In the genomic region with DNA sequence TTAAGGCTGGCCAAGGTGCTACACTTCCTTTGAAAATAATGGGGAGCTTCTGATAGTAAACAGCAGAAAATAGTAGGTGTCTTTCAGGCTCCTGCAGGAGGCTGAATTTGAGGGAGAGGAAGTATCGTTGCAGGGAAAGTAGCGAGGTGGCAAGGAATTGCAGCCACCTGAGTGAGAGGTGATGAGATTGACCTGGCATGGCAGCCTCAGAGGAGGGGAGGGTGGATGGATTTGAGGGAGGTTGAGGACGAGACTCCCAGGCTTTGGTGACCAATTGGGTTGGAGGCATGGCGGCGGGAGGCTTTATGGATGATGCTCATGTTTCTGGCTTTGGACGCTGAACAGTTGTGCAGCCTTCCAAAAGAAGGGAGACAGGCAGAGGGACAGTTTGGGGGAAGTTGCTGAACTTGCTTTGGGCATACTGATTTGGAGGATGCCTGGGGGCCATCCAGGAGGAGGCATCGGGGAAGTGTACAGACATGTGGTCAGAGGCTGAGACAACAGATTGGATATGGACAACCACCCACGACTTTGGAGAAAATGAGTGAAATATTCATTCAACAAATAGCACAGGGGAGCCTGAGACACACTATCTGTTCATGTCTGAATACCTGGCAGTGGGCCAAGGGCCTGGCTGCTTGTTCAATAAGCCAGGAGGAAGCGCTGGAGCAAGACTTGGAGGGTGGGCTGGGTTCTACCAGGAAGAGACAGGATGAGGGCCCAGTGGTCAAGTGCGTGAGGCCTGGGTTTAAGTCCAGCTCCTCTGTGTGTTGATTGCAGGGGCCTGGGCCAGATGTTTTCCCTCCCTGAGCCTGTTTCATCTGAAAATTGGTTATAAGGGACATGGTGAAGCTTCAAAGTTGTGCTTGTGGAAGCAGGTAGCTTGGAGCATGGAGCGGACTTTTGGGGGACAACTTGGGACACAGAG, we compare ENCODE assay signal across 9 cellular contexts.
DNase-seq lines count a peak whose midpoint lies in the region; ATAC-seq, FAIRE-seq and TF ChIP-seq lines count a peak whose summit lies in the region.
"Had no signal": no experiment of that assay in that cellular context is flagged by ENCODE, and none has a peak within 500 bp of the region (broad histone marks: within the 10 kb centered on the region; RNA-seq: fewer than 3 reads in every experiment).

No MANE protein-coding gene starts in this region.

- DNase-seq in DMS53 (lab: John Stamatoyannopoulos, UW) (peak; percentile 55), DMS53 treated with DMSO at 0.1 percent for 48 hours (lab: John Stamatoyannopoulos, UW; ENCODE audit: unreplicated experiment) (no peak), amniotic epithelial cell (ENCODE audit: low read depth) (peak; percentile 85), kidney tubule cell (ENCODE audit: low spot score) (peak; percentile 71), tibial artery (peak; percentile 86 to 92), H54 (ENCODE audit: insufficient read length, low spot score) (no peak)
- no peak for DNase-seq in activated CD4-positive, alpha-beta T cell treated with anti-CD3 and anti-CD28 coated beads, Interleukin-2, amount 50 U/mL, for 1 hour

- TF ChIP-seq POLR2A in H54 (IDR thresholded peaks at IDR 0.05; ENCODE audit: low read depth, low read length): no peak

- H3K36me3 ChIP-seq in tibial artery: no peaks in the 10 kb centered on the region

- intact Hi-C loops in tibial artery (cut with DNase I; ENCODE audit: low total_unique reads): no loop called here

- H3K9me3 ChIP-seq in tibial artery: peaks cover 0 to 3% (median 0%) of the 10 kb centered on the region in 3 donors

- H3K4me1 ChIP-seq in tibial artery: peaks cover 0 to 68% (median 53%) of the 10 kb centered on the region in 4 donors

- H3K27ac ChIP-seq in tibial artery: peak overlapping the region; percentile 79 to 92

- TF ChIP-seq CTCF in tibial artery (IDR thresholded peaks at IDR 0.05): no peak

- no peak for FAIRE-seq in H54 (lab: Jason Lieb, UNC)
- FAIRE-seq: A204.1 had no signal

- ATAC-seq in GM19023 (IDR thresholded peaks at IDR 0.05; ENCODE audit: unreplicated experiment): no peak

- no peak overlapping the region for H3K4me3 ChIP-seq in tibial artery

- no peaks in the 10 kb centered on the region for H3K27me3 ChIP-seq in tibial artery

Comparison
In these comparisons a context has a peak if more than half of its experiments do, and no peak if none do; other contexts are left out.
1. DNase-seq: peak in DMS53 (single experiment), amniotic epithelial cell (single experiment), kidney tubule cell (single experiment) and tibial artery (2 of 2); none in DMS53 treated with DMSO at 0.1 percent for 48 hours (single experiment), H54 (single experiment) and activated CD4-positive, alpha-beta T cell treated with anti-CD3 and anti-CD28 coated beads, Interleukin-2, amount 50 U/mL, for 1 hour (single experiment).